In the genomic region with DNA sequence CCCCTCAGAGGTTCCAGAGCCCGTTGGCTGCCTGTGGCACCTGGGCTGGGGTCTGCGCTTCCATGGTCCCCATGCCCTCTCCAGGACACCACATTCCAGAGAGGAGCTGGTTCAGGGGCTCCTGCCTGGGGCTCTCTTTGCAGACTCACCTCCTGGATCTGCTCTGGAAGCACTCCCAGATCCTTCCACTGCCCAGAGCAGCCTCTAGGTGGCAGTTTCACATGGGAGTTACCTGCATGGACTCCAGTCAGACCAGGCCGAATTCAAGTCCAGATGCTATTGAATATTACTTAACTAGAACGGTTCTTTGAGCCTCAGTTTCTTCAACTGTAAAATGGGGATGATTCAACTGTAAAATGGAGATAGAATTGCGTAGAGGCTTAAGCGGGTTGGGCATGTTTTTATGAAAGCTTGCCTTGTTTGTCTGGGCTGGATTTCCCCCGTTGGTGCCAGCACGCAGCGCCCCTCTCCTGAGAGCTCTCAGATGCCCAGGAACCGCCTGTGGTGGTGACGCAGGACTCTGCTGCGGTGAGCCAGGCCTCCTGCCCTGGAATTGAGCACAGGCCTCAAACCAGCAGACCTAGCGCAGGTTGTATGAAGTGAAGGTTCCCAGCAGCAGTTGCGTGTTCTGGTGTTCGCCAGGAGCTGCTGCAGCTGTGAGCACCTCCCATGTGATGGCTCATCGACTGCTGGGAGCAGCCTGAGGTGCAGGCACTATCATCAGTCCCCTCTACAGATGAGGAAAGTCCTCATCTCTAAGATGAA, we compare ENCODE assay signal across 9 cellular contexts. TPM values are rescaled to one million over a fixed set of nuclear protein-coding genes. Genes with fewer than 3 reads are reported as not detected.
DNase-seq lines count a peak whose midpoint lies in the region; ATAC-seq, FAIRE-seq and TF ChIP-seq lines count a peak whose summit lies in the region.
"Had no signal": no experiment of that assay in that cellular context is flagged by ENCODE, and none has a peak within 500 bp of the region (broad histone marks: within the 10 kb centered on the region; RNA-seq: fewer than 3 reads in every experiment).

No MANE protein-coding gene starts in this region.

- no peak overlapping the region for H3K27ac ChIP-seq in smooth muscle cell (ENCODE audit: low read depth)

- H3K4me3 ChIP-seq in LNCaP clone FGC (ENCODE audit: low read depth, low read length) (no peak overlapping the region), smooth muscle cell (no peak overlapping the region)

- DNase-seq in CMK (ENCODE audit: low read depth) (peak; percentile 39), GM12892 (ENCODE audit: insufficient read length) (peak; percentile 52), LNCaP clone FGC (ENCODE audit: low read depth) (peak; percentile 54), UCSD-AML1 (lab: John Stamatoyannopoulos, UW; ENCODE audit: unreplicated experiment) (peak; percentile 31), left cardiac atrium (no peak), smooth muscle cell (lab: John Stamatoyannopoulos, UW; ENCODE audit: unreplicated experiment) (no peak)

- no peaks in the 10 kb centered on the region for H3K27me3 ChIP-seq in smooth muscle cell (ENCODE audit: low read depth)

- no peaks in the 10 kb centered on the region for H4K20me1 ChIP-seq in smooth muscle cell (ENCODE audit: low read depth)

- H3K79me2 ChIP-seq in smooth muscle cell (ENCODE audit: low read depth), result no peaks in the 10 kb centered on the region

- intact Hi-C loops in left cardiac atrium (cut with DNase I), result loop anchor here (10.0 kb wide), 2 partner anchors 95 to 105 kb away; no protein-coding TSS in a partner anchor

- TF ChIP-seq CTCF in LNCaP clone FGC (IDR thresholded peaks at IDR 0.05; ENCODE audit: control insufficient read depth, extremely low read depth, insufficient read depth), result peak; percentile 82
- TF ChIP-seq CTCF in smooth muscle cell (IDR thresholded peaks at IDR 0.05; ENCODE audit: borderline replicate concordance, insufficient read depth, poor library complexity, severe bottlenecking), result peak; percentile 52

- no peaks in the 10 kb centered on the region for H3K36me3 ChIP-seq in smooth muscle cell (ENCODE audit: low read depth)

- no peak for TF ChIP-seq POLR2A in GM12892 (IDR thresholded peaks at IDR 0.05; ENCODE audit: low read depth, low read length)

- ATAC-seq in left cardiac atrium, result peak; percentile 62 to 74
- no peak for ATAC-seq in HG02970 (IDR thresholded peaks at IDR 0.05; ENCODE audit: low FRiP score, unreplicated experiment)
- ATAC-seq in HG02763 (IDR thresholded peaks at IDR 0.05; ENCODE audit: unreplicated experiment), result no peak

- no peak overlapping the region for H3K4me2 ChIP-seq in smooth muscle cell

- no peaks in the 10 kb centered on the region for H3K4me1 ChIP-seq in smooth muscle cell (ENCODE audit: low read depth)

- no peak overlapping the region for H2AFZ ChIP-seq in smooth muscle cell (ENCODE audit: low read depth)

- 78% methylated on average over 16 of the region's 16 CpGs for WGBS in smooth muscle cell (ENCODE audit: low lambda C conversion rate)

- H3F3A ChIP-seq in smooth muscle cell (ENCODE audit: low read depth), result no peaks in the 10 kb centered on the region

- FAIRE-seq in GM12892 (lab: Jason Lieb, UNC), result peak; percentile 24
- FAIRE-seq: TTC549 had no signal

- H3K9ac ChIP-seq in smooth muscle cell (ENCODE audit: low read depth), result no peak overlapping the region

- no peaks in the 10 kb centered on the region for H3K9me3 ChIP-seq in smooth muscle cell (replicated peaks; ENCODE audit: low read depth)

RNA-seq across cellular contexts. Expression of gene LMO1, which starts 44.2 kb away (rescaled TPM):
- polyA plus RNA-seq in GM12892 (2012; ENCODE audit: missing spikeins), result not detected
- under 1 TPM in 1 of 2 donors, not detected in 1; 0.18 TPM for total RNA-seq in left cardiac atrium
- total RNA-seq in smooth muscle cell, result 1.1 and 8.3 TPM in 2 replicates
- 1.6 and 5.1 TPM in 2 replicates for polyA plus RNA-seq in smooth muscle cell

RNA-seq across cellular contexts. Expression of gene RIC3, which starts 50.6 kb away (rescaled TPM):
- 7.1 TPM for polyA plus RNA-seq in GM12892 (2012; ENCODE audit: missing spikeins)
- total RNA-seq in left cardiac atrium (10 to 100 TPM; 12.5 to 13.8 TPM), smooth muscle cell (0.18 and 3.1 TPM in 2 replicates)
- polyA plus RNA-seq in smooth muscle cell, result 0.35 and 1.6 TPM in 2 replicates

Comparison
In these comparisons a context has a peak if more than half of its experiments do, and no peak if none do; other contexts are left out.
1. DNase-seq: peak in CMK (single experiment), GM12892 (single experiment), LNCaP clone FGC (single experiment) and UCSD-AML1 (single experiment); none in left cardiac atrium (single experiment) and smooth muscle cell (single experiment).
2. ATAC-seq: peak in left cardiac atrium (2 of 2); none in HG02970 (single experiment) and HG02763 (single experiment).